8 cellular contexts compared by ENCODE assay signal in the genomic region with DNA sequence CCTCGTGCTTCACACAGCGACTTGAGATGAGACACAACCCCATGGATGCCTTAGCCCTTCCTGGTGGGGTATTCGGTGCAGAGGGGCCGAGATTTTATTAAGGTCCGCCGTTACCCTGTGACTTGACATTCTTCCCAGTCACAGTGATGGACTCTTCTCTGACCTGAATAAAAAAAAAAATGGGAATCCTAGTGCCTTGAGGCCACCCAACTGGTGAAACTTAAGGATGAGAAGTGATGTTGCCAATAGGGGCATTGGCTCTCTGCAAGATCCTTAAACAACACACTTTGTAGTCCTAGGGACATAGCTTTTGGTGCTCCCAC. TPM values are rescaled to one million over a fixed set of nuclear protein-coding genes. Genes with fewer than 3 reads are reported as not detected.
A peak's percentile ranks its signal among the peaks of the same experiment; 100 is the strongest.
DNase-seq lines count a peak whose midpoint lies in the region; ATAC-seq, FAIRE-seq and TF ChIP-seq lines count a peak whose summit lies in the region.

No MANE protein-coding gene starts in this region.

- TF ChIP-seq EP300 in H1 (IDR thresholded peaks at IDR 0.05; ENCODE audit: borderline replicate concordance in 1 of 2, low read depth in 2 of 2, low read length in 2 of 2): no peak

- TF ChIP-seq RAD21 in H1 (IDR thresholded peaks at IDR 0.05 in 1 of 2, conservative IDR thresholded peaks at IDR 0.05 in 1 of 2; ENCODE audit: low read depth in 2 of 2, low read length in 2 of 2): no peak

- H2AK5ac ChIP-seq in H1 (ENCODE audit: low read depth, low read length): 0 out of 2 replicates have a peak overlapping the region, but pooled peaks have one; percentile 4

- POLR2A ChIA-PET in H1 (lab: Charles Lee; ENCODE audit: partially characterized antibody): interaction anchor here (0.6 to 13.9 kb wide), 28 partner anchors 10 to 288 kb away, joined by 3 to 206 read pairs (median 5); a partner anchor contains a TSS

- no peak overlapping the region for H2BK15ac ChIP-seq in H1 (ENCODE audit: low read length)

- no peak for ATAC-seq in HG02763 (IDR thresholded peaks at IDR 0.05; ENCODE audit: unreplicated experiment)

- no peak for TF ChIP-seq POLR2A in H1 (IDR thresholded peaks at IDR 0.05; ENCODE audit: control extremely low read depth in 1 of 2, low read depth in 2 of 2, low read length in 2 of 2)

- H4K20me1 ChIP-seq in OCI-LY1 (ENCODE audit: insufficient read depth, low read length) (0 out of 2 replicates have a peak, but pooled peaks cover 2% of the 10 kb centered on the region), H1 (replicated peaks in 1 of 2; ENCODE audit: control insufficient read depth in 1 of 2, insufficient read depth in 2 of 2, low read length in 2 of 2) (peaks cover 11 to 18% of the 10 kb centered on the region in 2 experiments)

- peaks cover 75% of the 10 kb centered on the region for H3K36me3 ChIP-seq in OCI-LY1 (ENCODE audit: insufficient read depth, low read length)
- peaks cover 15 to 54% (median 32%) of the 10 kb centered on the region in 4 experiments; a peak in 7 of 8 replicates for H3K36me3 ChIP-seq in H1 (ENCODE audit: control insufficient read depth in 2 of 4, insufficient read depth in 4 of 4, low read length in 3 of 4)
- no peaks in the 10 kb centered on the region for H3K36me3 ChIP-seq in parathyroid adenoma (ENCODE audit: control insufficient read depth, insufficient read depth, low read length)

- peak overlapping the region; percentile 84 for H3K4me2 ChIP-seq in OCI-LY1 (ENCODE audit: low read length)
- peak overlapping the region; percentile 41 to 81 for H3K4me2 ChIP-seq in H1 (ENCODE audit: insufficient read depth in 1 of 2, low read depth in 2 of 2, low read length in 2 of 2)
- peak overlapping the region; percentile 90 for H3K4me2 ChIP-seq in parathyroid adenoma (ENCODE audit: low read length)

- no peak overlapping the region for H3K23ac ChIP-seq in H1 (ENCODE audit: insufficient read length)

- H3K79me1 ChIP-seq in H1 (ENCODE audit: low read depth, low read length): no peaks in the 10 kb centered on the region

- FAIRE-seq in H1 (lab: Jason Lieb, UNC): no peak

- H3K18ac ChIP-seq in H1 (ENCODE audit: extremely low read depth, low read length): peak overlapping the region; percentile 79

- no peaks in the 10 kb centered on the region for H3K9me3 ChIP-seq in OCI-LY1 (ENCODE audit: low read length)
- H3K9me3 ChIP-seq in H1 (ENCODE audit: insufficient read depth in 2 of 2, low read depth in 1 of 2, low read length in 1 of 2): no peaks in the 10 kb centered on the region
- no peaks in the 10 kb centered on the region for H3K9me3 ChIP-seq in parathyroid adenoma (ENCODE audit: control insufficient read depth, low read length)

- peak overlapping the region; percentile 83 for H4K91ac ChIP-seq in H1 (replicated peaks; ENCODE audit: insufficient read length, low read length)

- H3K23me2 ChIP-seq in H1 (ENCODE audit: low read depth, low read length): peaks cover 4% of the 10 kb centered on the region; the same call in 1 of the 2 replicates

- no peak overlapping the region for H3K14ac ChIP-seq in H1 (ENCODE audit: insufficient read length)

- no peak overlapping the region for H2BK12ac ChIP-seq in H1 (ENCODE audit: low read depth, low read length)

- peak overlapping the region; percentile 83 for H3K9ac ChIP-seq in OCI-LY1 (ENCODE audit: low read length)
- H3K9ac ChIP-seq in H1 (replicated peaks in 1 of 4; ENCODE audit: extremely low read depth in 1 of 4, low read depth in 3 of 4, low read length in 3 of 4): peak overlapping the region in 3 of 4 experiments; percentile 60 to 98 (median 91); a peak in 5 of 7 replicates
- H3K9ac ChIP-seq in parathyroid adenoma: no peak overlapping the region

- peak overlapping the region; percentile 62 for H3K4me3 ChIP-seq in OCI-LY1 (ENCODE audit: low read depth, low read length, poor library complexity, severe bottlenecking)
- H3K4me3 ChIP-seq in H1 (ENCODE audit: extremely low read depth in 1 of 4, insufficient read depth in 2 of 4, low read depth in 3 of 4, low read length in 4 of 4): peak overlapping the region in 1 of 4 experiments; percentile 58; a peak in 3 of 8 replicates
- H3K4me3 ChIP-seq in parathyroid adenoma (ENCODE audit: low read depth, low read length): peak overlapping the region; percentile 62

- intact Hi-C loops in posterior cingulate gyrus (cut with DNase I): no loop called here

- TF ChIP-seq CTCF in OCI-LY1 (IDR thresholded peaks at IDR 0.05; ENCODE audit: low read length): no peak
- no peak for TF ChIP-seq CTCF in H1 (IDR thresholded peaks at IDR 0.05; ENCODE audit: control extremely low read depth in 1 of 3, insufficient read depth in 1 of 3, low read depth in 1 of 3, low read length in 3 of 3)
- TF ChIP-seq CTCF in parathyroid adenoma (IDR thresholded peaks at IDR 0.05): no peak

- H2AFZ ChIP-seq in OCI-LY1 (ENCODE audit: low read length): no peak overlapping the region
- no peak overlapping the region for H2AFZ ChIP-seq in H1 (ENCODE audit: low read length)
- H2AFZ ChIP-seq in parathyroid adenoma: peak overlapping the region; percentile 81

- H2BK120ac ChIP-seq in H1 (replicated peaks; ENCODE audit: low read depth, low read length): no peak overlapping the region

- H3K27ac ChIP-seq in OCI-LY1 (ENCODE audit: low read depth, low read length, poor library complexity, severe bottlenecking): peak overlapping the region; percentile 92
- H3K27ac ChIP-seq in H1 (ENCODE audit: low read depth, low read length): peak overlapping the region; percentile 98
- H3K27ac ChIP-seq in parathyroid adenoma: peak overlapping the region; percentile 98

- peak overlapping the region; percentile 86 for H2BK5ac ChIP-seq in H1 (ENCODE audit: low read depth, low read length)

- DNase-seq in ELR (ENCODE audit: low read depth) (peak; percentile 26), H1 (ENCODE audit: low read depth in 1 of 2, low spot score in 2 of 2) (no peak), posterior cingulate gyrus (no peak), mesenteric fat pad (ENCODE audit: low spot score) (no peak)
- no peak for DNase-seq in activated CD4-positive, alpha-beta T cell treated with anti-CD3 and anti-CD28 coated beads, Interleukin-2, amount 50 U/mL, for 4 hours

- H3K27me3 ChIP-seq in OCI-LY1 (ENCODE audit: insufficient read depth, low read length) (no peaks in the 10 kb centered on the region), H1 (replicated peaks in 1 of 4; ENCODE audit: control insufficient read depth in 3 of 4, extremely low read depth in 1 of 4, insufficient read depth in 3 of 4, low read length in 3 of 4) (no peaks in the 10 kb centered on the region), parathyroid adenoma (ENCODE audit: control insufficient read depth, insufficient read depth, low read length) (no peaks in the 10 kb centered on the region)

- peaks cover 15% of the 10 kb centered on the region; the same call in 1 of the 2 replicates for H3F3A ChIP-seq in OCI-LY1 (ENCODE audit: insufficient read depth, low read length)

- H3K4me1 ChIP-seq in OCI-LY1 (ENCODE audit: insufficient read depth, low read length, severe bottlenecking) (peaks cover 39% of the 10 kb centered on the region), H1 (replicated peaks in 1 of 4; ENCODE audit: control insufficient read depth in 3 of 4, insufficient read depth in 4 of 4, low read length in 3 of 4) (peaks cover 4 to 17% (median 9%) of the 10 kb centered on the region in 4 experiments; a peak in 6 of 7 replicates), parathyroid adenoma (peaks cover 10% of the 10 kb centered on the region)

- peak overlapping the region; percentile 27 for H3K56ac ChIP-seq in H1 (replicated peaks; ENCODE audit: insufficient read length, low read depth, low read length)

- 72% methylated on average over 6 of the region's 6 CpGs; no CpG with 5 or more reads in 1 of the 2 experiments for WGBS in H1 (ENCODE audit: extremely low coverage in 1 of 2, insufficient coverage in 1 of 2, insufficient read length in 1 of 2, insufficient replicate concordance in 2 of 2, low coverage in 1 of 2, low lambda C conversion rate in 2 of 2, missing lambda C conversion rate in 1 of 2), 2 experiments

- CTCF ChIA-PET in H1 (lab: Charles Lee; ENCODE audit: partially characterized antibody): interaction anchor here (0.7 to 1.4 kb wide), 7 partner anchors 20 to 141 kb away, joined by 3 to 9 read pairs (median 4); a partner anchor contains a TSS

- no peaks in the 10 kb centered on the region for H3K9me2 ChIP-seq in OCI-LY1 (ENCODE audit: low read depth, low read length)

- peak overlapping the region; percentile 96 for H3K4ac ChIP-seq in H1 (replicated peaks; ENCODE audit: insufficient read length, low read depth, low read length)

- H3K79me2 ChIP-seq in OCI-LY1 (ENCODE audit: insufficient read depth, low read length) (peaks cover 35% of the 10 kb centered on the region), H1 (ENCODE audit: control insufficient read depth in 1 of 2, insufficient read depth in 2 of 2, low read length in 2 of 2) (peaks cover 23 to 35% of the 10 kb centered on the region in 2 experiments), parathyroid adenoma (peaks cover 19% of the 10 kb centered on the region)

- H2BK20ac ChIP-seq in H1 (ENCODE audit: low read length): no peak overlapping the region

- peak overlapping the region; percentile 98; the same call in 1 of the 2 replicates for H4K8ac ChIP-seq in H1 (ENCODE audit: extremely low read depth, insufficient read depth, low read length)

- peak overlapping the region; percentile 94 for H4K5ac ChIP-seq in H1 (ENCODE audit: insufficient read length, low read depth, low read length)

RNA-seq across cellular contexts. Expression of a gene that starts 0.7 kb away (rescaled TPM):
- total RNA-seq in H1 (2021; fragmentation: NEBNext Ultra II Directional; extraction: Animal tissue kit (Norgen Biotek cat#: 25700)): 123 and 129 TPM in 2 replicates
- polyA plus RNA-seq in H1 (2011; rRNA removed): 21.1 and 31.6 TPM in 2 replicates
- 34.0 TPM for polyA plus RNA-seq in H1 (2011; cell fraction: cytosol; rRNA removed)
- 35.9 TPM for polyA plus RNA-seq in H1 (2011; cell fraction: nucleus; rRNA removed)
- polyA plus RNA-seq in H1 (2012, experiment 1 of 2): 72.1 to 113 TPM (median 81.0 TPM) in 4 replicates
- 10.8 TPM for polyA plus RNA-seq in H1 (2012, experiment 2 of 2)
- polyA plus RNA-seq in H1 (2013, experiment 1 of 2): 72.0 TPM
- 69.3 TPM for polyA plus RNA-seq in H1 (2013, experiment 2 of 2)
- polyA minus RNA-seq in H1 (2011; rRNA and poly(A)+ RNA removed): 69.9 and 98.9 TPM in 2 replicates
- polyA minus RNA-seq in H1 (2011; cell fraction: cytosol; rRNA and poly(A)+ RNA removed): 58.9 TPM
- 74.3 TPM for polyA minus RNA-seq in H1 (2011; cell fraction: nucleus; rRNA and poly(A)+ RNA removed)
- 42.0 TPM for total RNA-seq in mesenteric fat pad

RNA-seq across cellular contexts. Expression of a gene that starts 26.4 kb away (rescaled TPM):
- 57.0 and 61.1 TPM in 2 replicates for total RNA-seq in H1 (2021; fragmentation: NEBNext Ultra II Directional; extraction: Animal tissue kit (Norgen Biotek cat#: 25700))
- polyA plus RNA-seq in H1 (2011; rRNA removed): 21.6 and 42.3 TPM in 2 replicates
- polyA plus RNA-seq in H1 (2011; cell fraction: cytosol; rRNA removed): 60.2 TPM
- 12.3 TPM for polyA plus RNA-seq in H1 (2011; cell fraction: nucleus; rRNA removed)
- polyA plus RNA-seq in H1 (2012, experiment 1 of 2): 44.2 to 56.2 TPM (median 49.1 TPM) in 4 replicates
- 19.1 TPM for polyA plus RNA-seq in H1 (2012, experiment 2 of 2)
- 52.4 TPM for polyA plus RNA-seq in H1 (2013, experiment 1 of 2)
- 53.5 TPM for polyA plus RNA-seq in H1 (2013, experiment 2 of 2)
- polyA minus RNA-seq in H1 (2011; rRNA and poly(A)+ RNA removed): 12.4 and 19.3 TPM in 2 replicates
- polyA minus RNA-seq in H1 (2011; cell fraction: cytosol; rRNA and poly(A)+ RNA removed): 19.7 TPM
- polyA minus RNA-seq in H1 (2011; cell fraction: nucleus; rRNA and poly(A)+ RNA removed): 14.7 TPM
- 34.2 TPM for total RNA-seq in mesenteric fat pad

RNA-seq across cellular contexts. Expression of a gene that starts 26.6 kb away (rescaled TPM):
- 6.1 and 6.3 TPM in 2 replicates for total RNA-seq in H1 (2021; fragmentation: NEBNext Ultra II Directional; extraction: Animal tissue kit (Norgen Biotek cat#: 25700))
- 6.2 and 8.1 TPM in 2 replicates for polyA plus RNA-seq in H1 (2011; rRNA removed)
- 6.4 TPM for polyA plus RNA-seq in H1 (2011; cell fraction: cytosol; rRNA removed)
- polyA plus RNA-seq in H1 (2011; cell fraction: nucleus; rRNA removed): 4.9 TPM
- polyA plus RNA-seq in H1 (2012, experiment 1 of 2): 2.8 to 4.9 TPM (median 4.3 TPM) in 4 replicates
- 4.4 TPM for polyA plus RNA-seq in H1 (2012, experiment 2 of 2)
- polyA plus RNA-seq in H1 (2013, experiment 1 of 2): 3.5 TPM
- polyA plus RNA-seq in H1 (2013, experiment 2 of 2): 3.3 TPM
- 7.7 and 8.5 TPM in 2 replicates for polyA minus RNA-seq in H1 (2011; rRNA and poly(A)+ RNA removed)
- 4.9 TPM for polyA minus RNA-seq in H1 (2011; cell fraction: cytosol; rRNA and poly(A)+ RNA removed)
- 7.2 TPM for polyA minus RNA-seq in H1 (2011; cell fraction: nucleus; rRNA and poly(A)+ RNA removed)
- 3.6 TPM for total RNA-seq in mesenteric fat pad
